1 cellular context compared by ENCODE assay signal in the genomic region with DNA sequence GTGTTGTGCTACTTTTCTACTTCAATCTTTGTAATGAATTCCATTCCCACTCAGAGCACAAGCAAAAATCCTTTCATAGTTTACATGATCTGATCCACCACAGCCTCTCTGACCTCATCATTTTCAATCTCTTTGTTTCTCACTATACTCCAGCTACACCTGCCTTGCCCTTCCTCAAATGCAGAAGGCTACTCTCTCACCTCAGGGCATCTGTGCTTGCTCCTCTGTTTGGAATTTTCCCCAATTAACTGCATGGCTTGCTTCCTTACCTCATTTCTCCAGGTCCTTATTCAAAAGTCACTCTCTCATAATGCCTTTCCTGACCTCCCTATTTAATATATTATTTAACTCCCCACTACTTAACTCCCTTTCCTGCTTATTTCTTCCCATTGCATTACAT.
TF ChIP-seq lines count a peak whose summit lies in the region.

No MANE protein-coding gene starts in this region.

TF ChIP-seq in GM12878, 131 proteins besides CTCF, POLR2A, EP300 and RAD21 (continued from another document):
- TF ChIP-seq, protein P1, sequence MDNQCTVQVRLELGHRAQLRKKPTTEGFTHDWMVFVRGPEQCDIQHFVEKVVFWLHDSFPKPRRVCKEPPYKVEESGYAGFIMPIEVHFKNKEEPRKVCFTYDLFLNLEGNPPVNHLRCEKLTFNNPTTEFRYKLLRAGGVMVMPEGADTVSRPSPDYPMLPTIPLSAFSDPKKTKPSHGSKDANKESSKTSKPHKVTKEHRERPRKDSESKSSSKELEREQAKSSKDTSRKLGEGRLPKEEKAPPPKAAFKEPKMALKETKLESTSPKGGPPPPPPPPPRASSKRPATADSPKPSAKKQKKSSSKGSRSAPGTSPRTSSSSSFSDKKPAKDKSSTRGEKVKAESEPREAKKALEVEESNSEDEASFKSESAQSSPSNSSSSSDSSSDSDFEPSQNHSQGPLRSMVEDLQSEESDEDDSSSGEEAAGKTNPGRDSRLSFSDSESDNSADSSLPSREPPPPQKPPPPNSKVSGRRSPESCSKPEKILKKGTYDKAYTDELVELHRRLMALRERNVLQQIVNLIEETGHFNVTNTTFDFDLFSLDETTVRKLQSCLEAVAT (IDR thresholded peaks at IDR 0.05) = no peak
- no peak for TF ChIP-seq MEF2B (IDR thresholded peaks at IDR 0.05; ENCODE audit: partially characterized antibody, poor library complexity, severe bottlenecking)
- TF ChIP-seq TBL1XR1 (IDR thresholded peaks at IDR 0.05; ENCODE audit: low read depth, low read length) = no peak
- no peak for TF ChIP-seq ZNF384 (IDR thresholded peaks at IDR 0.05; ENCODE audit: borderline replicate concordance, low read depth, low read length)
- TF ChIP-seq TARDBP (IDR thresholded peaks at IDR 0.05; ENCODE audit: borderline replicate concordance) = no peak
- TF ChIP-seq NRF1 (conservative IDR thresholded peaks at IDR 0.05; ENCODE audit: low read depth, low read length) = no peak
